Comparison of ENCODE assay signal across 8 cellular contexts in genomic region chr14:73634333-73634833, GRCh38. TPM values are rescaled to one million over a fixed set of nuclear protein-coding genes. Genes with fewer than 3 reads are reported as not detected.
A peak's percentile ranks its signal among the peaks of the same experiment; 100 is the strongest.
DNase-seq lines count a peak whose midpoint lies in the region; ATAC-seq and TF ChIP-seq lines count a peak whose summit lies in the region.

No MANE protein-coding gene starts in this region.

- H3K36me3 Mint-ChIP-seq in stimulated activated naive B cell treated with anti-CD40 and anti-IgM and Interleukin-4, amounts not matched to agents 10 μg/mL and 1 μg/mL and 100 μg/mL, for 72 hours: no peaks in the 10 kb centered on the region

- in situ Hi-C loops in G401 (cut with HindIII; ENCODE audit: low sequenced_read_pairs): no loop called here

- H3K9me3 ChIP-seq in breast epithelium: no peaks in the 10 kb centered on the region

- H3K9me3 Mint-ChIP-seq in stimulated activated naive B cell treated with anti-CD40 and anti-IgM and Interleukin-4, amounts not matched to agents 10 μg/mL and 1 μg/mL and 100 μg/mL, for 72 hours: no peaks in the 10 kb centered on the region

- intact Hi-C loops in breast epithelium (cut with DNase I; ENCODE audit: low total_unique reads): no loop called here

- H3K27me3 Mint-ChIP-seq in stimulated activated naive B cell treated with anti-CD40 and anti-IgM and Interleukin-4, amounts not matched to agents 10 μg/mL and 1 μg/mL and 100 μg/mL, for 72 hours: peaks cover 9 to 12% of the 10 kb centered on the region in 2 donors

- H3K27ac ChIP-seq in breast epithelium: no peak overlapping the region

- DNase-seq in G401 (ENCODE audit: low spot score): peak; percentile 77
- DNase-seq in NCI-H1417 treated with DMSO at 0.1 percent for 48 hours (lab: John Stamatoyannopoulos, UW): peak; percentile 32
- DNase-seq in breast epithelium (ENCODE audit: low spot score in 2 of 2): no peak
- no peak for DNase-seq in kidney epithelial cell (ENCODE audit: low read depth)
- DNase-seq in stimulated activated naive B cell treated with anti-CD40 and anti-IgM and Interleukin-4, amounts not matched to agents 10 μg/mL and 1 μg/mL and 100 μg/mL, for 72 hours: no peak
- DNase-seq in activated effector memory CD4-positive, alpha-beta T cell treated with Interleukin-2 at 50 U/mL for 16 hours: no peak

- ATAC-seq in stimulated activated naive B cell treated with anti-CD40 and anti-IgM and Interleukin-4, amounts not matched to agents 10 μg/mL and 1 μg/mL and 100 μg/mL, for 72 hours (replicated peaks): peak; percentile 18 to 44
- ATAC-seq in HG02623 (IDR thresholded peaks at IDR 0.05; ENCODE audit: unreplicated experiment): no peak
- ATAC-seq in HG02678 (IDR thresholded peaks at IDR 0.05; ENCODE audit: unreplicated experiment): no peak

- H3K27ac Mint-ChIP-seq in stimulated activated naive B cell treated with anti-CD40 and anti-IgM and Interleukin-4, amounts not matched to agents 10 μg/mL and 1 μg/mL and 100 μg/mL, for 72 hours: peak overlapping the region; percentile 84

- H3K4me3 ChIP-seq in breast epithelium: peak overlapping the region; percentile 55 to 83 (median 64)
- H3K4me3 ChIP-seq in kidney epithelial cell (ENCODE audit: low read depth, low read length): peak overlapping the region; percentile 40

- no peak for TF ChIP-seq CTCF in breast epithelium (IDR thresholded peaks at IDR 0.05)
- peak; percentile 41 for TF ChIP-seq CTCF in kidney epithelial cell (IDR thresholded peaks at IDR 0.05; ENCODE audit: insufficient read depth, low read length, poor library complexity, severe bottlenecking)

- H3K4me1 ChIP-seq in breast epithelium: no peaks in the 10 kb centered on the region

- H3K36me3 ChIP-seq in breast epithelium (no peaks in the 10 kb centered on the region), kidney epithelial cell (ENCODE audit: control insufficient read depth, insufficient read depth, low read length) (no peaks in the 10 kb centered on the region)

- no peaks in the 10 kb centered on the region for H3K27me3 ChIP-seq in breast epithelium
- peaks cover 5% of the 10 kb centered on the region for H3K27me3 ChIP-seq in kidney epithelial cell (ENCODE audit: control insufficient read depth, insufficient read depth, low read length)

- no peak for TF ChIP-seq POLR2A in breast epithelium (IDR thresholded peaks at IDR 0.05)

- H3K4me1 Mint-ChIP-seq in stimulated activated naive B cell treated with anti-CD40 and anti-IgM and Interleukin-4, amounts not matched to agents 10 μg/mL and 1 μg/mL and 100 μg/mL, for 72 hours: peaks cover 3 to 16% of the 10 kb centered on the region in 2 donors

- peak overlapping the region; percentile 81 to 90 for H3K4me3 Mint-ChIP-seq in stimulated activated naive B cell treated with anti-CD40 and anti-IgM and Interleukin-4, amounts not matched to agents 10 μg/mL and 1 μg/mL and 100 μg/mL, for 72 hours

RNA-seq across cellular contexts. Expression of gene DNAL1, which starts 10.4 kb away (rescaled TPM):
- 18.8 and 32.8 TPM in 2 replicates for total RNA-seq in G401 (2014; rRNA removed; shearing (Covaris generic))
- total RNA-seq in breast epithelium: 10 to 100 TPM in 2 of 3 donors, 1 to 10 TPM in 1; 6.1 to 12.8 (median 10.5) TPM
- total RNA-seq in kidney epithelial cell: 19.3 and 23.3 TPM in 2 replicates

RNA-seq across cellular contexts. Expression of gene ACOT6, which starts 22.1 kb away (rescaled TPM):
- not detected in 2 replicates for total RNA-seq in G401 (2014; rRNA removed; shearing (Covaris generic))
- under 1 TPM in 1 of 3 donors, not detected in 2; 0.16 TPM for total RNA-seq in breast epithelium
- not detected in 2 replicates for total RNA-seq in kidney epithelial cell

RNA-seq across cellular contexts. Expression of gene ACOT4, which starts 42.7 kb away (rescaled TPM):
- total RNA-seq in G401 (2014; rRNA removed; shearing (Covaris generic)): not detected in 2 replicates
- total RNA-seq in breast epithelium: 1 to 10 TPM; 2.8 to 5.9 (median 3.7) TPM
- 4.3 and 5.1 TPM in 2 replicates for total RNA-seq in kidney epithelial cell

Comparison
In these comparisons a context has a peak if more than half of its experiments do, and no peak if none do; other contexts are left out.
1. DNase-seq: peak in G401 (single experiment) and NCI-H1417 treated with DMSO at 0.1 percent for 48 hours (single experiment); none in breast epithelium (0 of 2), kidney epithelial cell (single experiment), stimulated activated naive B cell treated with anti-CD40 and anti-IgM and Interleukin-4, amounts not matched to agents 10 μg/mL and 1 μg/mL and 100 μg/mL, for 72 hours (single experiment) and activated effector memory CD4-positive, alpha-beta T cell treated with Interleukin-2 at 50 U/mL for 16 hours (single experiment).
2. ATAC-seq: peak in stimulated activated naive B cell treated with anti-CD40 and anti-IgM and Interleukin-4, amounts not matched to agents 10 μg/mL and 1 μg/mL and 100 μg/mL, for 72 hours (2 of 2); none in HG02623 (single experiment) and HG02678 (single experiment).